In genomic region chr3:184346480-184346879, GRCh38 we compare ENCODE assay signal across 17 cellular contexts. TPM values are rescaled to one million over a fixed set of nuclear protein-coding genes. Genes with fewer than 3 reads are reported as not detected.
DNase-seq lines count a peak whose midpoint lies in the region; ATAC-seq, FAIRE-seq and TF ChIP-seq lines count a peak whose summit lies in the region.
"Had no signal": no experiment of that assay in that cellular context is flagged by ENCODE, and none has a peak within 500 bp of the region (broad histone marks: within the 10 kb centered on the region; RNA-seq: fewer than 3 reads in every experiment).

No MANE protein-coding gene starts in this region.

- no peak for ATAC-seq in T-helper 17 cell
- ATAC-seq in HG02588 (IDR thresholded peaks at IDR 0.05; ENCODE audit: unreplicated experiment), result no peak

- POLR2A ChIA-PET in CD8-positive, alpha-beta memory T cell (lab: Charles Lee), result no interaction called here

- H3K27me3 ChIP-seq in CD8-positive, alpha-beta memory T cell (ENCODE audit: insufficient read depth, low read length, poor library complexity, severe bottlenecking), result no peaks in the 10 kb centered on the region
- H3K27me3 ChIP-seq in small intestine (ENCODE audit: control insufficient read depth in 2 of 2, insufficient read depth in 2 of 2, low read length in 2 of 2) (no peaks in the 10 kb centered on the region), vagina (no peaks in the 10 kb centered on the region)

- H3K36me3 ChIP-seq in CD8-positive, alpha-beta memory T cell (ENCODE audit: insufficient read depth, low read length), result no peaks in the 10 kb centered on the region
- H3K36me3 ChIP-seq in kidney (ENCODE audit: control insufficient read depth in 1 of 2, insufficient read depth in 2 of 2, low read length in 2 of 2) (peaks cover 6% of the 10 kb centered on the region in 2 donors), small intestine (ENCODE audit: control insufficient read depth in 2 of 2, insufficient read depth in 2 of 2, low read length in 2 of 2) (peaks cover 0 to 3% of the 10 kb centered on the region in 2 donors), vagina (peaks cover 0 to 14% of the 10 kb centered on the region in 2 donors)

- no peaks in the 10 kb centered on the region for H3K27me3 Mint-ChIP-seq in CD8-positive, alpha-beta memory T cell
- H3K27me3 Mint-ChIP-seq in T-helper 17 cell, result no peaks in the 10 kb centered on the region
- no peaks in the 10 kb centered on the region for H3K27me3 Mint-ChIP-seq in activated naive CD4-positive, alpha-beta T cell treated with anti-CD3 and anti-CD28 coated beads, Interleukin-2, amount 10 ng/mL, durations not matched to agents 7 days and 5 days

- no peak for FAIRE-seq in kidney (lab: Jason Lieb, UNC)
- FAIRE-seq in small intestine (lab: Jason Lieb, UNC), result no peak
- FAIRE-seq: GM12892 had no signal

- TF ChIP-seq POLR2A in vagina (IDR thresholded peaks at IDR 0.05), result no peak

- H3K36me3 Mint-ChIP-seq in CD8-positive, alpha-beta memory T cell, result peaks cover 0 to 18% (median 6%) of the 10 kb centered on the region in 3 donors
- H3K36me3 Mint-ChIP-seq in T-helper 17 cell (ENCODE audit: low read depth), result no peaks in the 10 kb centered on the region
- H3K36me3 Mint-ChIP-seq in activated naive CD4-positive, alpha-beta T cell treated with anti-CD3 and anti-CD28 coated beads, Interleukin-2, amount 10 ng/mL, durations not matched to agents 7 days and 5 days, result no peaks in the 10 kb centered on the region

- CTCF ChIA-PET in CD8-positive, alpha-beta memory T cell (lab: Charles Lee), result no interaction called here
- CTCF ChIA-PET in activated naive CD4-positive, alpha-beta T cell treated with anti-CD3 and anti-CD28 coated beads, Interleukin-2, amount 10 ng/mL, durations not matched to agents 7 days and 5 days (lab: Charles Lee), result interaction anchor here (1.1 to 2.5 kb wide), 2 partner anchors 9 to 25 kb away, joined by 3 to 6 read pairs; no protein-coding TSS in a partner anchor

- DNase-seq in CD8-positive, alpha-beta memory T cell, result no peak
- DNase-seq in T-helper 17 cell, result no peak
- DNase-seq in kidney, result peak; percentile 72
- DNase-seq in small intestine, result no peak
- DNase-seq in vagina (ENCODE audit: extremely low spot score in 2 of 2), result no peak
- DNase-seq in activated naive CD4-positive, alpha-beta T cell treated with anti-CD3 and anti-CD28 coated beads, Interleukin-2, amount 10 ng/mL, durations not matched to agents 7 days and 5 days, result no peak
- DNase-seq: KG1, NCI-H1436, NCI-H748 treated with DMSO at 0.1 percent for 48 hours, PC-3 had no signal

- no peak overlapping the region for H3K4me3 Mint-ChIP-seq in CD8-positive, alpha-beta memory T cell
- no peak overlapping the region for H3K4me3 Mint-ChIP-seq in T-helper 17 cell
- no peak overlapping the region for H3K4me3 Mint-ChIP-seq in activated naive CD4-positive, alpha-beta T cell treated with anti-CD3 and anti-CD28 coated beads, Interleukin-2, amount 10 ng/mL, durations not matched to agents 7 days and 5 days
- H3K4me3 Mint-ChIP-seq: GM23338 had no signal

- peak overlapping the region in 1 of 8 donors; percentile 78 for H3K27ac Mint-ChIP-seq in CD8-positive, alpha-beta memory T cell
- peak overlapping the region; percentile 21 for H3K27ac Mint-ChIP-seq in T-helper 17 cell
- H3K27ac Mint-ChIP-seq in activated naive CD4-positive, alpha-beta T cell treated with anti-CD3 and anti-CD28 coated beads, Interleukin-2, amount 10 ng/mL, durations not matched to agents 7 days and 5 days, result no peak overlapping the region
- H3K27ac Mint-ChIP-seq: GM23338 had no signal

- whole genome bisulfite sequencing in small intestine, 3 donors, result 92 to 97% (median 95%) methylated on average over 16 of the region's 16 CpGs

- H3K9me3 ChIP-seq in CD8-positive, alpha-beta memory T cell (ENCODE audit: low read length), result no peaks in the 10 kb centered on the region
- H3K9me3 ChIP-seq in T-helper 17 cell (ENCODE audit: control insufficient read depth, low read length, poor library complexity, severe bottlenecking) (no peaks in the 10 kb centered on the region), kidney (ENCODE audit: control insufficient read depth in 1 of 2, low read length in 2 of 2) (no peaks in the 10 kb centered on the region), small intestine (ENCODE audit: control insufficient read depth, low read depth) (no peaks in the 10 kb centered on the region), vagina (no peaks in the 10 kb centered on the region)

- no peaks in the 10 kb centered on the region for H3K4me1 ChIP-seq in CD8-positive, alpha-beta memory T cell (ENCODE audit: insufficient read depth, low read length)
- H3K4me1 ChIP-seq in kidney (ENCODE audit: control insufficient read depth in 1 of 2, insufficient read depth in 1 of 2, low read depth in 1 of 2, low read length in 2 of 2), result peaks cover 4 to 8% of the 10 kb centered on the region in 2 donors
- peaks cover under 1 to 5% of the 10 kb centered on the region in 2 donors for H3K4me1 ChIP-seq in small intestine (ENCODE audit: control insufficient read depth in 2 of 2, insufficient read depth in 1 of 2, low read depth in 1 of 2, low read length in 1 of 2)
- peaks cover 14% of the 10 kb centered on the region for H3K4me1 ChIP-seq in vagina

- intact Hi-C loops in kidney (cut with DNase I), result no loop called here
- intact Hi-C loops in vagina (cut with DNase I), result no loop called here

- no peak for TF ChIP-seq CTCF in kidney (IDR thresholded peaks at IDR 0.05; ENCODE audit: borderline replicate concordance, extremely low read depth, insufficient read depth)
- no peak for TF ChIP-seq CTCF in vagina (IDR thresholded peaks at IDR 0.05)

- peak overlapping the region; percentile 61 for H3K27ac ChIP-seq in CD8-positive, alpha-beta memory T cell (ENCODE audit: low read depth, low read length)
- H3K27ac ChIP-seq in kidney (ENCODE audit: low read depth in 2 of 2, low read length in 2 of 2) (no peak overlapping the region), small intestine (ENCODE audit: low read depth in 1 of 2, low read length in 1 of 2) (peak overlapping the region; percentile 52 to 71), vagina (no peak overlapping the region)
- H3K27ac ChIP-seq: C4-2B had no signal

- no peaks in the 10 kb centered on the region for H3K4me1 Mint-ChIP-seq in CD8-positive, alpha-beta memory T cell
- H3K4me1 Mint-ChIP-seq in T-helper 17 cell, result peaks cover 3% of the 10 kb centered on the region
- no peaks in the 10 kb centered on the region for H3K4me1 Mint-ChIP-seq in activated naive CD4-positive, alpha-beta T cell treated with anti-CD3 and anti-CD28 coated beads, Interleukin-2, amount 10 ng/mL, durations not matched to agents 7 days and 5 days

- H3K9me3 Mint-ChIP-seq in CD8-positive, alpha-beta memory T cell, result no peaks in the 10 kb centered on the region
- H3K9me3 Mint-ChIP-seq in activated naive CD4-positive, alpha-beta T cell treated with anti-CD3 and anti-CD28 coated beads, Interleukin-2, amount 10 ng/mL, durations not matched to agents 7 days and 5 days, result no peaks in the 10 kb centered on the region
- H3K9me3 Mint-ChIP-seq: GM23338 had no signal

- no peak overlapping the region for H3K4me3 ChIP-seq in CD8-positive, alpha-beta memory T cell (ENCODE audit: low read length)
- H3K4me3 ChIP-seq in kidney (ENCODE audit: low read length in 2 of 2), result no peak overlapping the region
- no peak overlapping the region for H3K4me3 ChIP-seq in small intestine (ENCODE audit: low read depth in 1 of 2, low read length in 2 of 2)
- H3K4me3 ChIP-seq in vagina, result no peak overlapping the region
- H3K4me3 ChIP-seq: GM23338 had no signal

- H3K9ac ChIP-seq in kidney (ENCODE audit: low read length in 2 of 2), result no peak overlapping the region

RNA-seq across cellular contexts. Expression of gene FAM131A, which starts 9.1 kb away (rescaled TPM):
- total RNA-seq in CD8-positive, alpha-beta memory T cell, result 1 to 10 TPM; 2.2 to 2.4 TPM
- polyA plus RNA-seq in CD8-positive, alpha-beta memory T cell, result 2.2 TPM
- total RNA-seq in T-helper 17 cell (10 to 100 TPM in 1 of 2 donors, 1 to 10 TPM in 1; 7.9 to 10.9 TPM), kidney (20.1 TPM), vagina (28.5 TPM)
- polyA plus RNA-seq in kidney (ENCODE audit: insufficient read depth, low read depth, low replicate concordance) (14.0 TPM), small intestine (10 to 100 TPM in 2 of 3 donors, 1 to 10 TPM in 1; 9.7 to 11.3 (median 10.3) TPM)

RNA-seq across cellular contexts. Expression of gene CLCN2, which starts 14.9 kb away (rescaled TPM):
- total RNA-seq in CD8-positive, alpha-beta memory T cell, result 1 to 10 TPM; 6.3 to 7.3 TPM
- 0.54 TPM for polyA plus RNA-seq in CD8-positive, alpha-beta memory T cell
- total RNA-seq in T-helper 17 cell, result 1 to 10 TPM; 4.6 TPM
- 10.4 TPM for total RNA-seq in kidney
- polyA plus RNA-seq in kidney (ENCODE audit: insufficient read depth, low read depth, low replicate concordance), result 6.4 TPM
- polyA plus RNA-seq in small intestine, result 10 to 100 TPM; 10.0 to 19.0 (median 11.6) TPM
- total RNA-seq in vagina, result 8.1 TPM

RNA-seq across cellular contexts. Expression of gene POLR2H, which starts 15.0 kb away (rescaled TPM):
- total RNA-seq in CD8-positive, alpha-beta memory T cell, result 100 to 1,000 TPM; 147 TPM
- 52.1 TPM for polyA plus RNA-seq in CD8-positive, alpha-beta memory T cell
- 10 to 100 TPM; 28.6 to 38.3 TPM for total RNA-seq in T-helper 17 cell
- 82.0 TPM for total RNA-seq in kidney
- polyA plus RNA-seq in kidney (ENCODE audit: insufficient read depth, low read depth, low replicate concordance), result 157 TPM
- 100 to 1,000 TPM; 124 to 346 (median 258) TPM for polyA plus RNA-seq in small intestine
- 64.3 TPM for total RNA-seq in vagina

RNA-seq across cellular contexts. Expression of gene THPO, which starts 31.5 kb away (rescaled TPM):
- not detected for total RNA-seq in CD8-positive, alpha-beta memory T cell
- polyA plus RNA-seq in CD8-positive, alpha-beta memory T cell, result not detected
- total RNA-seq in T-helper 17 cell, result not detected
- 0.85 TPM for total RNA-seq in kidney
- 5.7 TPM for polyA plus RNA-seq in kidney (ENCODE audit: insufficient read depth, low read depth, low replicate concordance)
- under 1 TPM in 1 of 3 donors, not detected in 2; 0.19 TPM for polyA plus RNA-seq in small intestine
- total RNA-seq in vagina, result 0.74 TPM
- total RNA-seq: Daoy, M059J, NCI-H460, PC-3 had no signal

RNA-seq across cellular contexts. Expression of gene EIF4G1, which starts 32.1 kb away (rescaled TPM):
- total RNA-seq in CD8-positive, alpha-beta memory T cell, result 100 to 1,000 TPM; 693 to 694 TPM
- 46.2 TPM for polyA plus RNA-seq in CD8-positive, alpha-beta memory T cell
- total RNA-seq in T-helper 17 cell (100 to 1,000 TPM; 226 to 236 TPM), kidney (327 TPM), vagina (207 TPM)
- polyA plus RNA-seq in kidney (ENCODE audit: insufficient read depth, low read depth, low replicate concordance) (118 TPM), small intestine (100 to 1,000 TPM; 115 to 220 (median 120) TPM)

Comparison
In these comparisons a context has a peak if more than half of its experiments do, and no peak if none do; other contexts are left out.
1. H3K27ac ChIP-seq: peak in CD8-positive, alpha-beta memory T cell (single experiment) and small intestine (2 of 2); none in kidney (0 of 2) and vagina (single experiment).